In the genomic region with DNA sequence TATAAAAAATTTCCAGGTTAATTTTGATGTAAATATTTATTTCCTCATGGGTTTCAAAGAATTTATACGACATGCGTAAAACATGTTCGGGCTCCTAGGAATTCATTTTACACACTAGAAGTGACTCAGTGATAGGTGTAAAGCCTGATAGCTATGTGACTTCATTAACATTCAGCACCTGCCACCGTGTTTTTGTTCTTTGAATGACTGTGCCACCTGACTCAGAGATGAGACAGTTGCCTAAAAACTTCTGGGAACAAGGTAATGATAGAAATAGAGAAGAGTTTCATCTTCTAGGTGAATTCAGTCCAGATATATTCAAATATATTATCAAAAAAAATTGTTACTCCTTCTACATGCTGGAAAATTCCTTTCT, we compare ENCODE assay signal across 22 cellular contexts.
DNase-seq lines count a peak whose midpoint lies in the region; ATAC-seq lines count a peak whose summit lies in the region.
"Had no signal": no experiment of that assay in that cellular context is flagged by ENCODE, and none has a peak within 500 bp of the region (broad histone marks: within the 10 kb centered on the region; RNA-seq: fewer than 3 reads in every experiment).

No MANE protein-coding gene starts in this region.

- peak; percentile 18 for DNase-seq in activated CD4-positive, CD25-positive, alpha-beta regulatory T cell treated with anti-CD3 and anti-CD28 coated beads, Interleukin-2, amount 50 U/mL, for 16 hours (ENCODE audit: low read depth, low spot score)
- no peak for DNase-seq in activated CD4-positive, CD25-positive, alpha-beta regulatory T cell (lab: John Stamatoyannopoulos, UW)
- DNase-seq in stimulated activated CD4-positive, alpha-beta T cell treated with anti-CD3 and anti-CD28 coated beads, Interleukin-15, amount 100 ng/mL, for 48 hours (ENCODE audit: low read depth in 2 of 2) = peak; percentile 36 to 54
- no peak for DNase-seq in stimulated activated CD4-positive, alpha-beta T cell treated with anti-CD3 and anti-CD28 coated beads, Interleukin-12 subunit alpha, Interleukin-12 subunit beta, amount 100 ng/mL, for 4 hours
- peak; percentile 84 for DNase-seq in epithelial cell of prostate (ENCODE audit: low read depth, low spot score)
- peak; percentile 25 for DNase-seq in stimulated activated naive CD8-positive, alpha-beta T cell treated with anti-CD3 and anti-CD28 coated beads, Interleukin-15, Interleukin-2, amounts not matched to agents 100 U/mL and 50 U/mL, for 24 hours
- DNase-seq: activated CD8-positive, alpha-beta memory T cell treated with anti-CD3 and anti-CD28 coated beads, Interleukin-2, amount 50 U/mL, for 4 hours; colonic mucosa; DMS79 treated with DMSO at 0.1 percent for 48 hours; heart right ventricle; left ventricle myocardium inferior; midbrain; NCI-H1092; NCI-H1930; NCI-H446; nephron progenitor cell; Peyer's patch had no signal

- ATAC-seq in stimulated activated naive CD8-positive, alpha-beta T cell treated with anti-CD3 and anti-CD28 coated beads, Interleukin-15, Interleukin-2, amounts not matched to agents 100 U/mL and 50 U/mL, for 24 hours = peak; percentile 44
- ATAC-seq in HG03520 (IDR thresholded peaks at IDR 0.05; ENCODE audit: unreplicated experiment) (no peak), HG02759 (IDR thresholded peaks at IDR 0.05; ENCODE audit: unreplicated experiment) (no peak)
- ATAC-seq: heart right ventricle, WTC11 had no signal

- peak overlapping the region; percentile 84 for H3K27ac ChIP-seq in epithelial cell of prostate
- H3K27ac ChIP-seq: colonic mucosa, heart right ventricle, left ventricle myocardium inferior, parathyroid adenoma, Peyer's patch, suprapubic skin had no signal

Comparison
In these comparisons a context has a peak if more than half of its experiments do, and no peak if none do; other contexts are left out.
1. DNase-seq: peak in activated CD4-positive, CD25-positive, alpha-beta regulatory T cell treated with anti-CD3 and anti-CD28 coated beads, Interleukin-2, amount 50 U/mL, for 16 hours (single experiment), stimulated activated CD4-positive, alpha-beta T cell treated with anti-CD3 and anti-CD28 coated beads, Interleukin-15, amount 100 ng/mL, for 48 hours (2 of 2), epithelial cell of prostate (single experiment) and stimulated activated naive CD8-positive, alpha-beta T cell treated with anti-CD3 and anti-CD28 coated beads, Interleukin-15, Interleukin-2, amounts not matched to agents 100 U/mL and 50 U/mL, for 24 hours (single experiment); none in activated CD4-positive, CD25-positive, alpha-beta regulatory T cell (0 of 4) and stimulated activated CD4-positive, alpha-beta T cell treated with anti-CD3 and anti-CD28 coated beads, Interleukin-12 subunit alpha, Interleukin-12 subunit beta, amount 100 ng/mL, for 4 hours (single experiment).